Comparison of ENCODE assay signal across 20 cellular contexts in the genomic region with DNA sequence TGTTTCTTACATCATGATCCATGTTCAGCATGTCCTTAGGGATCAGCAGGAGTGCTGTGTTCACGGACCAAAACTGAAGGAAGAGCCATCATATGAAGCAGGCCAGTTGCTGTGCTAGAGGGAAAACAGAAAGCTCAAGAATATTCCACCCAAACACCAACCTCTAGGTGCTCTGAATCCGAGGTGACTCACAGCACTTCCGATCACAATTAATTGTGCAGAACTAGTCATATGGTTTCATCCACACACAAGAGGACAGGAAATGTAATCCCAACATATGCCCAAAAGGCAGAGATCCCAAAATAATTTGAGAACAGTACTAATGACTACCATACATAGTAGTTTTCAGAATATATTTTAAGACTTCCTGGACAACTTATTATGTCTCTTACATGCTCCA.
A peak's percentile ranks its signal among the peaks of the same experiment; 100 is the strongest.
DNase-seq lines count a peak whose midpoint lies in the region; ATAC-seq lines count a peak whose summit lies in the region.
"Had no signal": no experiment of that assay in that cellular context is flagged by ENCODE, and none has a peak within 500 bp of the region (broad histone marks: within the 10 kb centered on the region; RNA-seq: fewer than 3 reads in every experiment).

No MANE protein-coding gene starts in this region.

- DNase-seq in COLO829 (ENCODE audit: low spot score) (peak; percentile 23), NCI-H69 (lab: John Stamatoyannopoulos, UW) (peak; percentile 8), RPMI7951 (ENCODE audit: low read depth) (peak; percentile 3), HCEC 1CT (no peak)
- no peak for DNase-seq in stimulated activated naive CD8-positive, alpha-beta T cell treated with anti-CD3 and anti-CD28 coated beads, Interleukin-15, amount 100 ng/mL, for 72 hours
- DNase-seq: Calu3; CD4-positive, alpha-beta memory T cell; DMS79 treated with DMSO at 0.1 percent for 48 hours; GF-D8; GM23248; HFFc6; KBM-7 had no signal

- H3K9me3 Mint-ChIP-seq in stimulated activated naive CD8-positive, alpha-beta T cell treated with anti-CD3 and anti-CD28 coated beads, Interleukin-15, amount 100 ng/mL, for 72 hours, result peaks cover 4 to 12% of the 10 kb centered on the region in 2 donors

- no peaks in the 10 kb centered on the region for H3K9me3 ChIP-seq in thymus (ENCODE audit: control insufficient read depth)
- H3K9me3 ChIP-seq: A549, BLaER1 had no signal

- peaks cover 44% of the 10 kb centered on the region for H3K4me1 ChIP-seq in thymus (ENCODE audit: control insufficient read depth, insufficient read depth, low read length)
- H3K4me1 ChIP-seq: A549 had no signal

- H3K27ac Mint-ChIP-seq in stimulated activated naive CD8-positive, alpha-beta T cell treated with anti-CD3 and anti-CD28 coated beads, Interleukin-15, amount 100 ng/mL, for 72 hours, result no peak overlapping the region
- H3K27ac Mint-ChIP-seq: CD14-positive monocyte; CD4-positive, alpha-beta memory T cell; HFFc6; IgD-negative memory B cell had no signal

- ATAC-seq in HG03378 (IDR thresholded peaks at IDR 0.05; ENCODE audit: unreplicated experiment), result no peak
- ATAC-seq in stimulated activated naive CD8-positive, alpha-beta T cell treated with anti-CD3 and anti-CD28 coated beads, Interleukin-15, amount 100 ng/mL, for 72 hours, result no peak
- ATAC-seq: A549, HCT116, HepG2 had no signal

- H3K4me3 ChIP-seq in thymus (ENCODE audit: low read length), result no peak overlapping the region
- H3K4me3 ChIP-seq: A549, BLaER1, GM23248 had no signal

- H3K27ac ChIP-seq in thymus (ENCODE audit: low read depth), result peak overlapping the region; percentile 78
- H3K27ac ChIP-seq: A549, BLaER1, GM23248 had no signal

- H3K27me3 ChIP-seq in thymus (ENCODE audit: control insufficient read depth, insufficient read depth), result no peaks in the 10 kb centered on the region
- H3K27me3 ChIP-seq: BLaER1 had no signal

- no peaks in the 10 kb centered on the region for H3K27me3 Mint-ChIP-seq in stimulated activated naive CD8-positive, alpha-beta T cell treated with anti-CD3 and anti-CD28 coated beads, Interleukin-15, amount 100 ng/mL, for 72 hours

- peaks cover 24% of the 10 kb centered on the region for H3K4me1 Mint-ChIP-seq in stimulated activated naive CD8-positive, alpha-beta T cell treated with anti-CD3 and anti-CD28 coated beads, Interleukin-15, amount 100 ng/mL, for 72 hours
- H3K4me1 Mint-ChIP-seq: CD14-positive monocyte, IgD-negative memory B cell had no signal

- no peak overlapping the region for H3K4me3 Mint-ChIP-seq in stimulated activated naive CD8-positive, alpha-beta T cell treated with anti-CD3 and anti-CD28 coated beads, Interleukin-15, amount 100 ng/mL, for 72 hours
- H3K4me3 Mint-ChIP-seq: CD14-positive monocyte; CD4-positive, alpha-beta memory T cell; HFFc6; IgD-negative memory B cell had no signal

- peaks cover 3% of the 10 kb centered on the region for H3K36me3 ChIP-seq in thymus (ENCODE audit: control insufficient read depth, insufficient read depth)
- H3K36me3 ChIP-seq: BLaER1 had no signal

- 98% methylated on average over 3 of the region's 3 CpGs for WGBS in thymus

Comparison
In these comparisons a context has a peak if more than half of its experiments do, and no peak if none do; other contexts are left out.
1. DNase-seq: peak in COLO829 (single experiment), NCI-H69 (single experiment) and RPMI7951 (single experiment); none in HCEC 1CT (single experiment) and stimulated activated naive CD8-positive, alpha-beta T cell treated with anti-CD3 and anti-CD28 coated beads, Interleukin-15, amount 100 ng/mL, for 72 hours (0 of 2).